ENCODE assay signal across 8 cellular contexts in the genomic region with DNA sequence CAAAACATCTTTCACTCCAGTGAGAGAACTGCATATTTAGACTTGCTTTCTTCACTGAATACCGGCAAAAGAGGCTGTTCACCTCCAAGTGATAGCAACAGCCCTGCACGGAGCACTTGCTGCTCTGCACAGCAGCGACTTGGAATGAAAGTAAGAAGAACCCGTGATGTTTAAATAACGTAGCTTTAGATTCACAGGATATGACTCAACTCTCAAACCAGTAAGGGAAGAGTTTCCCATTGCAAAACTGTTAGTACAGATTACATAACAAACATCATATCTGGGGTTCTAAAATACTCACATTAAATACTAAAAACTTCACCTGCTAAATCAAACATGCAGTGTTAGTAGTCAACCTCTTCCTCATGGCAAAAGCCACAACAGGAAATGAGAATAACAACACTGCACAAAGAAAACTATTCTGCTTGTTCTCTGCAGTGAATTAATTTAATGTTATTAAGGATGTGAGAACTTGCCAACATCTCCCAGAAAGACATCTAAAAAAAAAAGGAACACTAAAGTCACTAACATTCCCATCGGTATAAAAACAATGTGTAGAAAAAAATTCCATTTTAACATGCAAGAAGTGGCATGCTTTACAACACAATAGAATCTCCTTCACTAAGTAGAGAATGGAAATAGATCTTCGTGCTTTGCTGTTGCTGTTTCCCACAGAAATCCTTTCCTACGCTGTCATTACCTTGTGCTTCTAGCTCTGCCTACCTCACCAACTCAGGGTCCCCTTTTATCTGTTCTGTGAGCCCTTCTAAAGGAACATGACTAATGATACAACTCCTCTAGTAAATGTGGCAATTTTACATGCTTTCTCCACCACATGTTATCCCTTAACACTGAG.
DNase-seq lines count a peak whose midpoint lies in the region; ATAC-seq and FAIRE-seq lines count a peak whose summit lies in the region.

No MANE protein-coding gene starts in this region.

- ATAC-seq in GM19372 (IDR thresholded peaks at IDR 0.05; ENCODE audit: low read depth, unreplicated experiment) (peak; percentile 81), HG03354 (IDR thresholded peaks at IDR 0.05; ENCODE audit: poor library complexity, severe bottlenecking, unreplicated experiment) (peak; percentile 92)

- intact Hi-C loops in dendritic cell treated with granulocyte-macrophage colony-stimulating factor and Interleukin-4, amounts not matched to agents 40 ng/mL and 50 ng/mL, for 4 days (cut with micrococcal nuclease) = loop anchor here (5.0 kb wide), 1 partner anchor 54 kb away; no protein-coding TSS in a partner anchor

- no peaks in the 10 kb centered on the region for H3K9me3 Mint-ChIP-seq in dendritic cell treated with granulocyte-macrophage colony-stimulating factor and Interleukin-4, amounts not matched to agents 40 ng/mL and 50 ng/mL, for 4 days

- H3K27ac Mint-ChIP-seq in dendritic cell treated with granulocyte-macrophage colony-stimulating factor and Interleukin-4, amounts not matched to agents 40 ng/mL and 50 ng/mL, for 4 days = peak overlapping the region; percentile 71

- no peaks in the 10 kb centered on the region for H3K36me3 Mint-ChIP-seq in dendritic cell treated with granulocyte-macrophage colony-stimulating factor and Interleukin-4, amounts not matched to agents 40 ng/mL and 50 ng/mL, for 4 days (ENCODE audit: low read depth)

- H3K27me3 Mint-ChIP-seq in dendritic cell treated with granulocyte-macrophage colony-stimulating factor and Interleukin-4, amounts not matched to agents 40 ng/mL and 50 ng/mL, for 4 days = no peaks in the 10 kb centered on the region

- H3K4me1 Mint-ChIP-seq in dendritic cell treated with granulocyte-macrophage colony-stimulating factor and Interleukin-4, amounts not matched to agents 40 ng/mL and 50 ng/mL, for 4 days (ENCODE audit: low read depth) = peaks cover 39% of the 10 kb centered on the region

- H3K4me3 Mint-ChIP-seq in dendritic cell treated with granulocyte-macrophage colony-stimulating factor and Interleukin-4, amounts not matched to agents 40 ng/mL and 50 ng/mL, for 4 days = peak overlapping the region; percentile 70

- FAIRE-seq in urothelium cell line (lab: Jason Lieb, UNC) = no peak

- DNase-seq in DMS53 (lab: John Stamatoyannopoulos, UW) (peak; percentile 86), SIG-M5 treated with dmso at 0.1 percent for 504 hours (lab: John Stamatoyannopoulos, UW; ENCODE audit: unreplicated experiment) (peak; percentile 98), medulla oblongata (ENCODE audit: extremely low spot score) (peak; percentile 77), urothelium cell line (ENCODE audit: low spot score) (peak; percentile 64)
- DNase-seq in effector CD4-positive, alpha-beta T cell = no peak
